Comparison of ENCODE assay signal across 24 cellular contexts in the genomic region with DNA sequence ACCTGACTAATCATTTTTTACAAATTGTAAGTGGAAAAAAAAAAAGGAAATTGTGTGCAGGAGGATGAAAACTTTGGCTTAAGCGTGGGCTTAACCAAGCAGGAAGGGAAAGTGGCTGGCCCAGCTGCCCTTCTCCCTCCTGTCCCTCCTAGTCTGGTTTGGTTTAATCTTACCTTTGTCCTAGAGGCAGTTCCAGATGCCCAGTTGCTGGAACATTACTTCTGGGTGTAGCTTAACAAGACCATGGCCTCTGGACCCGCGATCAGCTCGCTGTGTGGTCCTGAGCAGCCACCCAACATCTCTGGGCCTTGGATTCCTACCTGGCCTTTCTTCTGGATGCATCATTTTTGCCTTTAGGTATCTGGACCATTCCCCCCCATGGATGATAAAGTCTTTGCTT. TPM values are rescaled to one million over a fixed set of nuclear protein-coding genes. Genes with fewer than 3 reads are reported as not detected.
"Had no signal": no experiment of that assay in that cellular context is flagged by ENCODE, and none has a peak within 500 bp of the region (broad histone marks: within the 10 kb centered on the region; RNA-seq: fewer than 3 reads in every experiment).

No MANE protein-coding gene starts in this region.

- ATAC-seq: activated CD8-positive, alpha-beta memory T cell treated with anti-CD3 and anti-CD28 coated beads, Interleukin-2, amount 10 ng/mL, durations not matched to agents 7 days and 5 days; activated CD8-positive, alpha-beta T cell treated with anti-CD3 and anti-CD28 coated beads for 36 hours; activated naive CD8-positive, alpha-beta T cell treated with anti-CD3 and anti-CD28 coated beads, Interleukin-2, amount 50 U/mL, for 24 hours; heart right ventricle; T-cell had no signal

- H3K4me1 Mint-ChIP-seq: activated CD4-positive, alpha-beta T cell treated with anti-CD3 and anti-CD28 coated beads, Interleukin-2, amount 10 ng/mL, durations not matched to agents 7 days and 5 days; activated CD8-positive, alpha-beta memory T cell treated with anti-CD3 and anti-CD28 coated beads, Interleukin-2, amount 10 ng/mL, durations not matched to agents 7 days and 5 days; activated naive CD8-positive, alpha-beta T cell treated with anti-CD3 and anti-CD28 coated beads, Interleukin-2, amount 50 U/mL, for 24 hours; mesothelial cell of epicardium; neural crest cell; T-cell had no signal

- H3K27ac ChIP-seq: heart right ventricle, left ventricle myocardium inferior, WERI-Rb-1 had no signal

- H3K9me3 ChIP-seq: heart right ventricle, left ventricle myocardium inferior had no signal

- H3K36me3 Mint-ChIP-seq: activated CD8-positive, alpha-beta memory T cell treated with anti-CD3 and anti-CD28 coated beads, Interleukin-2, amount 10 ng/mL, durations not matched to agents 7 days and 5 days; brain; mesothelial cell of epicardium; T-cell had no signal

- H3K4me3 Mint-ChIP-seq: activated CD4-positive, alpha-beta T cell treated with anti-CD3 and anti-CD28 coated beads, Interleukin-2, amount 10 ng/mL, durations not matched to agents 7 days and 5 days; activated CD8-positive, alpha-beta memory T cell treated with anti-CD3 and anti-CD28 coated beads, Interleukin-2, amount 10 ng/mL, durations not matched to agents 7 days and 5 days; activated CD8-positive, alpha-beta T cell treated with anti-CD3 and anti-CD28 coated beads for 36 hours; activated naive CD8-positive, alpha-beta T cell treated with anti-CD3 and anti-CD28 coated beads, Interleukin-2, amount 50 U/mL, for 24 hours; activated T-helper 1 cell treated with anti-CD3 and anti-CD28 coated beads, Interleukin-12 subunit alpha, Interleukin-12 subunit beta, Interleukin-2, Interleukin-4 antibody, amounts not matched to agents 30 ng/mL and 10 ng/mL and 1 ng/mL, durations not matched to agents 14 hours and 24 hours and 36 hours; brain; dendritic cell treated with granulocyte-macrophage colony-stimulating factor and Interleukin-4, amounts not matched to agents 40 ng/mL and 50 ng/mL, for 4 days; mesothelial cell of epicardium; neural crest cell; T-cell; T-helper 2 cell treated with Interferon-gamma antibody and Interleukin-4, amounts not matched to agents 5 μg/mL and 100 μg/mL, for 36 hours had no signal

- DNase-seq: activated CD4-positive, alpha-beta T cell treated with anti-CD3 and anti-CD28 coated beads, Interleukin-2, amount 10 ng/mL, durations not matched to agents 7 days and 5 days; activated CD4-positive, CD25-positive, alpha-beta regulatory T cell treated with anti-CD3 and anti-CD28 coated beads, Interleukin-2, amount 50 U/mL, for 72 hours; activated CD8-positive, alpha-beta memory T cell treated with anti-CD3 and anti-CD28 coated beads, Interleukin-2, amount 10 ng/mL, durations not matched to agents 7 days and 5 days; activated CD8-positive, alpha-beta T cell treated with anti-CD3 and anti-CD28 coated beads for 36 hours; activated gamma-delta T cell; activated naive CD4-positive, alpha-beta T cell treated with anti-CD3 and anti-CD28 coated beads, Interleukin-2, amount 50 U/mL, for 16 hours; activated naive CD8-positive, alpha-beta T cell treated with anti-CD3 and anti-CD28 coated beads, Interleukin-2, amount 50 U/mL, for 24 hours; activated T-cell treated with anti-CD3 and anti-CD28 coated beads for 4 hours; effector CD4-positive, alpha-beta T cell; heart right ventricle; left ventricle myocardium inferior; mammary epithelial cell; retina; stimulated activated CD4-positive, alpha-beta T cell treated with anti-CD3 and anti-CD28 coated beads, Interleukin-4, amount 100 ng/mL, for 24 hours; stimulated activated naive CD4-positive, alpha-beta T cell treated with Interleukin-2 at 50 U/mL for 16 hours; T-cell; WERI-Rb-1 had no signal

- H3K9me3 Mint-ChIP-seq: activated CD4-positive, alpha-beta T cell treated with anti-CD3 and anti-CD28 coated beads, Interleukin-2, amount 10 ng/mL, durations not matched to agents 7 days and 5 days; activated CD8-positive, alpha-beta T cell treated with anti-CD3 and anti-CD28 coated beads for 36 hours; activated naive CD8-positive, alpha-beta T cell treated with anti-CD3 and anti-CD28 coated beads, Interleukin-2, amount 50 U/mL, for 24 hours; activated T-helper 1 cell treated with anti-CD3 and anti-CD28 coated beads, Interleukin-12 subunit alpha, Interleukin-12 subunit beta, Interleukin-2, Interleukin-4 antibody, amounts not matched to agents 30 ng/mL and 10 ng/mL and 1 ng/mL, durations not matched to agents 14 hours and 24 hours and 36 hours; dendritic cell treated with granulocyte-macrophage colony-stimulating factor and Interleukin-4, amounts not matched to agents 40 ng/mL and 50 ng/mL, for 4 days; mesothelial cell of epicardium; neural crest cell; T-cell; T-helper 2 cell treated with Interferon-gamma antibody and Interleukin-4, amounts not matched to agents 5 μg/mL and 100 μg/mL, for 36 hours had no signal

- H3K36me3 ChIP-seq: heart right ventricle, left ventricle myocardium inferior, WERI-Rb-1 had no signal

- H3K27ac Mint-ChIP-seq: activated CD8-positive, alpha-beta memory T cell treated with anti-CD3 and anti-CD28 coated beads, Interleukin-2, amount 10 ng/mL, durations not matched to agents 7 days and 5 days; activated CD8-positive, alpha-beta T cell treated with anti-CD3 and anti-CD28 coated beads for 36 hours; activated naive CD8-positive, alpha-beta T cell treated with anti-CD3 and anti-CD28 coated beads, Interleukin-2, amount 50 U/mL, for 24 hours; activated T-helper 1 cell treated with anti-CD3 and anti-CD28 coated beads, Interleukin-12 subunit alpha, Interleukin-12 subunit beta, Interleukin-2, Interleukin-4 antibody, amounts not matched to agents 30 ng/mL and 10 ng/mL and 1 ng/mL, durations not matched to agents 14 hours and 24 hours and 36 hours; brain; dendritic cell treated with granulocyte-macrophage colony-stimulating factor and Interleukin-4, amounts not matched to agents 40 ng/mL and 50 ng/mL, for 4 days; mesothelial cell of epicardium; progenitor cell of endocrine pancreas; T-cell; T-helper 2 cell treated with Interferon-gamma antibody and Interleukin-4, amounts not matched to agents 5 μg/mL and 100 μg/mL, for 36 hours had no signal

- H3K4me3 ChIP-seq: heart right ventricle, left ventricle myocardium inferior had no signal

- H3K27me3 Mint-ChIP-seq: brain, progenitor cell of endocrine pancreas had no signal

- H3K4me1 ChIP-seq: left ventricle myocardium inferior had no signal

RNA-seq across cellular contexts. Expression of a gene that starts 15.5 kb away (rescaled TPM):
- total RNA-seq: activated CD4-positive, alpha-beta T cell treated with anti-CD3 and anti-CD28 coated beads, Interleukin-2, amount 10 ng/mL, durations not matched to agents 7 days and 5 days; activated CD8-positive, alpha-beta memory T cell treated with anti-CD3 and anti-CD28 coated beads, Interleukin-2, amount 10 ng/mL, durations not matched to agents 7 days and 5 days; activated T-helper 1 cell treated with anti-CD3 and anti-CD28 coated beads, Interleukin-12 subunit alpha, Interleukin-12 subunit beta, Interleukin-2, Interleukin-4 antibody, amounts not matched to agents 30 ng/mL and 10 ng/mL and 1 ng/mL, durations not matched to agents 14 hours and 24 hours and 36 hours had no signal
